Comparison of ENCODE assay signal across 3 cellular contexts in the genomic region with DNA sequence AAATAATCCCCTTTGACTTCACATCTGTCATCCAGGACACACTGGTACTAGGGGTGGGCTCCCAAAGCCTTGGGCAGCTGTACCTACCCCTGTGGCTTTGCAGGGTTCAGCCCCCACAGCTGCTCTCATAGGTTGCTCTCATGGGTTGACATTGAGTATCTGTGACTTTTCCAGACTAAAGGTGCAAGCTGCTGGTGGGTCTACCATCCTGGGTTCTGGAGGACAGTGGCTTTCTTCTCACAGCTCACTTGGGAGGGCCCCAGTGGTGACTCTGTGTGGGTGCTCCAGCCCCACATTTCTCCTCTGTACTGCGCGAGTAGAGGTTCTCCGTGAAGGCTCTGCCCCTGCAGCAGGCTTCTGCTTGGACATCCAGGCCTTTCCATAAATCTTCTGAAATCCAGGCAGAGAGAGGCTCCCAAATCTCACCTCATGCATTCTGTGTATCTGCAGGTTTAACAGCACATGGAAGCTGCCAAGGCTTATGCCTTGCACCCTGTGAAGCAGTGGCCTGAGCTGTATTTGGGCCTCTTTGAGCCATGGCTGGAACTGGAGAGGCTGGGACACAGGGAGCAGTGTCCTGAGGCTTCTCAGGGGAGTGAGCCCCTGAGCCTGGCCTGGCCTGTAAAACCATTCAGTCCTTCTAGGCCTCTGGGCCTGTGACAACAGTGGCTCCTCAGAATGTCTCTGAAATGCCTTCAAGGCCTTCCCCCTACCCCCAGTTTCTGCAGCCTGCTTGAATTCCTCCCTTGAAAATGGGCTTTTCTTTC.
TF ChIP-seq lines count a peak whose summit lies in the region.

No MANE protein-coding gene starts in this region.

TF ChIP-seq in GM23338, 12 proteins besides CTCF, POLR2A, EP300 and RAD21:
- TF ChIP-seq JUNB (IDR thresholded peaks at IDR 0.05; ENCODE audit: unreplicated experiment) (no peak), CREB1 (CRISPR knock-in tag; IDR thresholded peaks at IDR 0.05; ENCODE audit: low read depth) (no peak), ZNF331 (CRISPR knock-in tag; IDR thresholded peaks at IDR 0.05; ENCODE audit: low read depth) (no peak)
- TF ChIP-seq, protein P1, sequence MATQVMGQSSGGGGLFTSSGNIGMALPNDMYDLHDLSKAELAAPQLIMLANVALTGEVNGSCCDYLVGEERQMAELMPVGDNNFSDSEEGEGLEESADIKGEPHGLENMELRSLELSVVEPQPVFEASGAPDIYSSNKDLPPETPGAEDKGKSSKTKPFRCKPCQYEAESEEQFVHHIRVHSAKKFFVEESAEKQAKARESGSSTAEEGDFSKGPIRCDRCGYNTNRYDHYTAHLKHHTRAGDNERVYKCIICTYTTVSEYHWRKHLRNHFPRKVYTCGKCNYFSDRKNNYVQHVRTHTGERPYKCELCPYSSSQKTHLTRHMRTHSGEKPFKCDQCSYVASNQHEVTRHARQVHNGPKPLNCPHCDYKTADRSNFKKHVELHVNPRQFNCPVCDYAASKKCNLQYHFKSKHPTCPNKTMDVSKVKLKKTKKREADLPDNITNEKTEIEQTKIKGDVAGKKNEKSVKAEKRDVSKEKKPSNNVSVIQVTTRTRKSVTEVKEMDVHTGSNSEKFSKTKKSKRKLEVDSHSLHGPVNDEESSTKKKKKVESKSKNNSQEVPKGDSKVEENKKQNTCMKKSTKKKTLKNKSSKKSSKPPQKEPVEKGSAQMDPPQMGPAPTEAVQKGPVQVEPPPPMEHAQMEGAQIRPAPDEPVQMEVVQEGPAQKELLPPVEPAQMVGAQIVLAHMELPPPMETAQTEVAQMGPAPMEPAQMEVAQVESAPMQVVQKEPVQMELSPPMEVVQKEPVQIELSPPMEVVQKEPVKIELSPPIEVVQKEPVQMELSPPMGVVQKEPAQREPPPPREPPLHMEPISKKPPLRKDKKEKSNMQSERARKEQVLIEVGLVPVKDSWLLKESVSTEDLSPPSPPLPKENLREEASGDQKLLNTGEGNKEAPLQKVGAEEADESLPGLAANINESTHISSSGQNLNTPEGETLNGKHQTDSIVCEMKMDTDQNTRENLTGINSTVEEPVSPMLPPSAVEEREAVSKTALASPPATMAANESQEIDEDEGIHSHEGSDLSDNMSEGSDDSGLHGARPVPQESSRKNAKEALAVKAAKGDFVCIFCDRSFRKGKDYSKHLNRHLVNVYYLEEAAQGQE (IDR thresholded peaks at IDR 0.05; ENCODE audit: unreplicated experiment) = no peak

TF ChIP-seq in H1, 55 proteins besides CTCF, POLR2A, EP300 and RAD21:
- TF ChIP-seq RFX5 (IDR thresholded peaks at IDR 0.05; ENCODE audit: borderline replicate concordance, low read depth, low read length) (no peak), POLR2AphosphoS5 (IDR thresholded peaks at IDR 0.05; ENCODE audit: low read depth, low read length) (peak; percentile 63; the same call in 1 of the 2 replicates)

TF ChIP-seq in HepG2, 621 proteins besides CTCF, POLR2A, EP300 and RAD21 (continues in another document):
- TF ChIP-seq U2AF2 (IDR thresholded peaks at IDR 0.05; ENCODE audit: low read depth, low read length) (no peak), RBM22 (optimal IDR thresholded peaks at IDR 0.05; ENCODE audit: low read length) (peak; percentile 97), TSC22D2 (CRISPR knock-in tag; IDR thresholded peaks at IDR 0.05; ENCODE audit: borderline replicate concordance) (no peak), KAT2B (IDR thresholded peaks at IDR 0.05; ENCODE audit: borderline replicate concordance, low read depth, low read length) (no peak), ZFX (CRISPR knock-in tag; IDR thresholded peaks at IDR 0.05; ENCODE audit: low read depth) (0 out of 2 replicates have a peak, but pooled peaks have one; percentile 16), ZNF564 (CRISPR knock-in tag; IDR thresholded peaks at IDR 0.05) (peak; percentile 32; the same call in 1 of the 2 replicates), SMC3 (IDR thresholded peaks at IDR 0.05; ENCODE audit: low read length) (no peak), EED (CRISPR knock-in tag; IDR thresholded peaks at IDR 0.05) (no peak), ZNF3 (CRISPR knock-in tag; IDR thresholded peaks at IDR 0.05) (no peak), ZNF501 (CRISPR knock-in tag; IDR thresholded peaks at IDR 0.05) (0 out of 2 replicates have a peak, but pooled peaks have one; percentile 24), ZBTB3 (CRISPR knock-in tag; IDR thresholded peaks at IDR 0.05; ENCODE audit: borderline replicate concordance, low read depth) (no peak), SOX6 (IDR thresholded peaks at IDR 0.05) (no peak), SOX6 (CRISPR knock-in tag; IDR thresholded peaks at IDR 0.05) (0 out of 2 replicates have a peak, but pooled peaks have one; percentile 17), ZNF264 (CRISPR knock-in tag; IDR thresholded peaks at IDR 0.05) (no peak), AGO2 (optimal IDR thresholded peaks at IDR 0.05; ENCODE audit: low read depth, low read length) (peak; percentile 66), ZNF629 (CRISPR knock-in tag; conservative IDR thresholded peaks at IDR 0.05) (no peak), HOXA7 (CRISPR knock-in tag; IDR thresholded peaks at IDR 0.05) (no peak), ZNF326 (CRISPR knock-in tag; IDR thresholded peaks at IDR 0.05; ENCODE audit: borderline replicate concordance) (no peak), SMAD1 (CRISPR knock-in tag; IDR thresholded peaks at IDR 0.05; ENCODE audit: borderline replicate concordance, low read depth) (no peak), ZNF605 (CRISPR knock-in tag; IDR thresholded peaks at IDR 0.05) (peak; percentile 19; the same call in 1 of the 2 replicates), ZNF552 (CRISPR knock-in tag; IDR thresholded peaks at IDR 0.05; ENCODE audit: borderline replicate concordance) (no peak), IRF2 (CRISPR knock-in tag; IDR thresholded peaks at IDR 0.05) (no peak), ZFP36L2 (CRISPR knock-in tag; IDR thresholded peaks at IDR 0.05) (no peak), HOXA5 (CRISPR knock-in tag; IDR thresholded peaks at IDR 0.05) (no peak)
- TF ChIP-seq, protein P2, sequence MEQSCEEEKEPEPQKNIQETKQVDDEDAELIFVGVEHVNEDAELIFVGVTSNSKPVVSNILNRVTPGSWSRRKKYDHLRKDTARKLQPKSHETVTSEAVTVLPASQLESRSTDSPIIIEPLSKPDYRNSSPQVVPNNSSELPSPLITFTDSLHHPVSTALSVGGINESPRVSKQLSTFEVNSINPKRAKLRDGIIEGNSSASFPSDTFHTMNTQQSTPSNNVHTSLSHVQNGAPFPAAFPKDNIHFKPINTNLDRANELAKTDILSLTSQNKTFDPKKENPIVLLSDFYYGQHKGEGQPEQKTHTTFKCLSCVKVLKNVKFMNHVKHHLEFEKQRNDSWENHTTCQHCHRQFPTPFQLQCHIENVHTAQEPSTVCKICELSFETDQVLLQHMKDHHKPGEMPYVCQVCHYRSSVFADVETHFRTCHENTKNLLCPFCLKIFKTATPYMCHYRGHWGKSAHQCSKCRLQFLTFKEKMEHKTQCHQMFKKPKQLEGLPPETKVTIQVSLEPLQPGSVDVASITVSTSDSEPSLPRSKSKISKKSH (CRISPR knock-in tag; IDR thresholded peaks at IDR 0.05; ENCODE audit: borderline replicate concordance) = 0 out of 2 replicates have a peak, but pooled peaks have one; percentile 56
- TF ChIP-seq, protein P3, sequence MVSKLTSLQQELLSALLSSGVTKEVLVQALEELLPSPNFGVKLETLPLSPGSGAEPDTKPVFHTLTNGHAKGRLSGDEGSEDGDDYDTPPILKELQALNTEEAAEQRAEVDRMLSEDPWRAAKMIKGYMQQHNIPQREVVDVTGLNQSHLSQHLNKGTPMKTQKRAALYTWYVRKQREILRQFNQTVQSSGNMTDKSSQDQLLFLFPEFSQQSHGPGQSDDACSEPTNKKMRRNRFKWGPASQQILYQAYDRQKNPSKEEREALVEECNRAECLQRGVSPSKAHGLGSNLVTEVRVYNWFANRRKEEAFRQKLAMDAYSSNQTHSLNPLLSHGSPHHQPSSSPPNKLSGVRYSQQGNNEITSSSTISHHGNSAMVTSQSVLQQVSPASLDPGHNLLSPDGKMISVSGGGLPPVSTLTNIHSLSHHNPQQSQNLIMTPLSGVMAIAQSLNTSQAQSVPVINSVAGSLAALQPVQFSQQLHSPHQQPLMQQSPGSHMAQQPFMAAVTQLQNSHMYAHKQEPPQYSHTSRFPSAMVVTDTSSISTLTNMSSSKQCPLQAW (CRISPR knock-in tag; IDR thresholded peaks at IDR 0.05) = peak; percentile 18; the same call in 1 of the 2 replicates
- TF ChIP-seq, protein P4, sequence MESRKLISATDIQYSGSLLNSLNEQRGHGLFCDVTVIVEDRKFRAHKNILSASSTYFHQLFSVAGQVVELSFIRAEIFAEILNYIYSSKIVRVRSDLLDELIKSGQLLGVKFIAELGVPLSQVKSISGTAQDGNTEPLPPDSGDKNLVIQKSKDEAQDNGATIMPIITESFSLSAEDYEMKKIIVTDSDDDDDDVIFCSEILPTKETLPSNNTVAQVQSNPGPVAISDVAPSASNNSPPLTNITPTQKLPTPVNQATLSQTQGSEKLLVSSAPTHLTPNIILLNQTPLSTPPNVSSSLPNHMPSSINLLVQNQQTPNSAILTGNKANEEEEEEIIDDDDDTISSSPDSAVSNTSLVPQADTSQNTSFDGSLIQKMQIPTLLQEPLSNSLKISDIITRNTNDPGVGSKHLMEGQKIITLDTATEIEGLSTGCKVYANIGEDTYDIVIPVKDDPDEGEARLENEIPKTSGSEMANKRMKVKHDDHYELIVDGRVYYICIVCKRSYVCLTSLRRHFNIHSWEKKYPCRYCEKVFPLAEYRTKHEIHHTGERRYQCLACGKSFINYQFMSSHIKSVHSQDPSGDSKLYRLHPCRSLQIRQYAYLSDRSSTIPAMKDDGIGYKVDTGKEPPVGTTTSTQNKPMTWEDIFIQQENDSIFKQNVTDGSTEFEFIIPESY (CRISPR knock-in tag; IDR thresholded peaks at IDR 0.05) = peak; percentile 48; the same call in 1 of the 2 replicates
- TF ChIP-seq, protein P5, sequence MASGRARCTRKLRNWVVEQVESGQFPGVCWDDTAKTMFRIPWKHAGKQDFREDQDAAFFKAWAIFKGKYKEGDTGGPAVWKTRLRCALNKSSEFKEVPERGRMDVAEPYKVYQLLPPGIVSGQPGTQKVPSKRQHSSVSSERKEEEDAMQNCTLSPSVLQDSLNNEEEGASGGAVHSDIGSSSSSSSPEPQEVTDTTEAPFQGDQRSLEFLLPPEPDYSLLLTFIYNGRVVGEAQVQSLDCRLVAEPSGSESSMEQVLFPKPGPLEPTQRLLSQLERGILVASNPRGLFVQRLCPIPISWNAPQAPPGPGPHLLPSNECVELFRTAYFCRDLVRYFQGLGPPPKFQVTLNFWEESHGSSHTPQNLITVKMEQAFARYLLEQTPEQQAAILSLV (CRISPR knock-in tag; IDR thresholded peaks at IDR 0.05; ENCODE audit: borderline replicate concordance) = no peak
- TF ChIP-seq, protein P6, sequence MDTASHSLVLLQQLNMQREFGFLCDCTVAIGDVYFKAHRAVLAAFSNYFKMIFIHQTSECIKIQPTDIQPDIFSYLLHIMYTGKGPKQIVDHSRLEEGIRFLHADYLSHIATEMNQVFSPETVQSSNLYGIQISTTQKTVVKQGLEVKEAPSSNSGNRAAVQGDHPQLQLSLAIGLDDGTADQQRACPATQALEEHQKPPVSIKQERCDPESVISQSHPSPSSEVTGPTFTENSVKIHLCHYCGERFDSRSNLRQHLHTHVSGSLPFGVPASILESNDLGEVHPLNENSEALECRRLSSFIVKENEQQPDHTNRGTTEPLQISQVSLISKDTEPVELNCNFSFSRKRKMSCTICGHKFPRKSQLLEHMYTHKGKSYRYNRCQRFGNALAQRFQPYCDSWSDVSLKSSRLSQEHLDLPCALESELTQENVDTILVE (CRISPR knock-in tag; IDR thresholded peaks at IDR 0.05) = no peak
- TF ChIP-seq, protein P7, sequence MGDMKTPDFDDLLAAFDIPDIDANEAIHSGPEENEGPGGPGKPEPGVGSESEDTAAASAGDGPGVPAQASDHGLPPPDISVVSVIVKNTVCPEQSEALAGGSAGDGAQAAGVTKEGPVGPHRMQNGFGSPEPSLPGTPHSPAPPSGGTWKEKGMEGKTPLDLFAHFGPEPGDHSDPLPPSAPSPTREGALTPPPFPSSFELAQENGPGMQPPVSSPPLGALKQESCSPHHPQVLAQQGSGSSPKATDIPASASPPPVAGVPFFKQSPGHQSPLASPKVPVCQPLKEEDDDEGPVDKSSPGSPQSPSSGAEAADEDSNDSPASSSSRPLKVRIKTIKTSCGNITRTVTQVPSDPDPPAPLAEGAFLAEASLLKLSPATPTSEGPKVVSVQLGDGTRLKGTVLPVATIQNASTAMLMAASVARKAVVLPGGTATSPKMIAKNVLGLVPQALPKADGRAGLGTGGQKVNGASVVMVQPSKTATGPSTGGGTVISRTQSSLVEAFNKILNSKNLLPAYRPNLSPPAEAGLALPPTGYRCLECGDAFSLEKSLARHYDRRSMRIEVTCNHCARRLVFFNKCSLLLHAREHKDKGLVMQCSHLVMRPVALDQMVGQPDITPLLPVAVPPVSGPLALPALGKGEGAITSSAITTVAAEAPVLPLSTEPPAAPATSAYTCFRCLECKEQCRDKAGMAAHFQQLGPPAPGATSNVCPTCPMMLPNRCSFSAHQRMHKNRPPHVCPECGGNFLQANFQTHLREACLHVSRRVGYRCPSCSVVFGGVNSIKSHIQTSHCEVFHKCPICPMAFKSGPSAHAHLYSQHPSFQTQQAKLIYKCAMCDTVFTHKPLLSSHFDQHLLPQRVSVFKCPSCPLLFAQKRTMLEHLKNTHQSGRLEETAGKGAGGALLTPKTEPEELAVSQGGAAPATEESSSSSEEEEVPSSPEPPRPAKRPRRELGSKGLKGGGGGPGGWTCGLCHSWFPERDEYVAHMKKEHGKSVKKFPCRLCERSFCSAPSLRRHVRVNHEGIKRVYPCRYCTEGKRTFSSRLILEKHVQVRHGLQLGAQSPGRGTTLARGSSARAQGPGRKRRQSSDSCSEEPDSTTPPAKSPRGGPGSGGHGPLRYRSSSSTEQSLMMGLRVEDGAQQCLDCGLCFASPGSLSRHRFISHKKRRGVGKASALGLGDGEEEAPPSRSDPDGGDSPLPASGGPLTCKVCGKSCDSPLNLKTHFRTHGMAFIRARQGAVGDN (CRISPR knock-in tag; IDR thresholded peaks at IDR 0.05) = peak; percentile 44; the same call in 1 of the 2 replicates
- TF ChIP-seq, protein P8, sequence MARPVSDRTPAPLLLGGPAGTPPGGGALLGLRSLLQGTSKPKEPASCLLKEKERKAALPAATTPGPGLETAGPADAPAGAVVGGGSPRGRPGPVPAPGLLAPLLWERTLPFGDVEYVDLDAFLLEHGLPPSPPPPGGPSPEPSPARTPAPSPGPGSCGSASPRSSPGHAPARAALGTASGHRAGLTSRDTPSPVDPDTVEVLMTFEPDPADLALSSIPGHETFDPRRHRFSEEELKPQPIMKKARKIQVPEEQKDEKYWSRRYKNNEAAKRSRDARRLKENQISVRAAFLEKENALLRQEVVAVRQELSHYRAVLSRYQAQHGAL (CRISPR knock-in tag; IDR thresholded peaks at IDR 0.05; ENCODE audit: not compliant biosample characterization) = no peak
- TF ChIP-seq, protein P9, sequence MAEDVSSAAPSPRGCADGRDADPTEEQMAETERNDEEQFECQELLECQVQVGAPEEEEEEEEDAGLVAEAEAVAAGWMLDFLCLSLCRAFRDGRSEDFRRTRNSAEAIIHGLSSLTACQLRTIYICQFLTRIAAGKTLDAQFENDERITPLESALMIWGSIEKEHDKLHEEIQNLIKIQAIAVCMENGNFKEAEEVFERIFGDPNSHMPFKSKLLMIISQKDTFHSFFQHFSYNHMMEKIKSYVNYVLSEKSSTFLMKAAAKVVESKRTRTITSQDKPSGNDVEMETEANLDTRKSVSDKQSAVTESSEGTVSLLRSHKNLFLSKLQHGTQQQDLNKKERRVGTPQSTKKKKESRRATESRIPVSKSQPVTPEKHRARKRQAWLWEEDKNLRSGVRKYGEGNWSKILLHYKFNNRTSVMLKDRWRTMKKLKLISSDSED (CRISPR knock-in tag; IDR thresholded peaks at IDR 0.05) = no peak
